In genomic region chr3:45105855-45106655, GRCh38 we compare ENCODE assay signal across 10 cellular contexts. TPM values are rescaled to one million over a fixed set of nuclear protein-coding genes. Genes with fewer than 3 reads are reported as not detected.
DNase-seq lines count a peak whose midpoint lies in the region; ATAC-seq and FAIRE-seq lines count a peak whose summit lies in the region.
"Had no signal": no experiment of that assay in that cellular context is flagged by ENCODE, and none has a peak within 500 bp of the region (broad histone marks: within the 10 kb centered on the region; RNA-seq: fewer than 3 reads in every experiment).

No MANE protein-coding gene starts in this region.

- H3K9me3 ChIP-seq in small intestine (ENCODE audit: control insufficient read depth, low read depth) = no peaks in the 10 kb centered on the region
- H3K9me3 ChIP-seq: prostate gland had no signal

- no peak for FAIRE-seq in small intestine (lab: Jason Lieb, UNC)

- DNase-seq in A172 (ENCODE audit: low spot score) (peak; percentile 96), MV-4-11 (lab: John Stamatoyannopoulos, UW) (peak; percentile 70), islet precursor cell (peak; percentile 77), DMS79 treated with DMSO at 0.1 percent for 48 hours (lab: John Stamatoyannopoulos, UW) (no peak), cerebellar cortex (ENCODE audit: low spot score) (no peak), small intestine (no peak)
- peak; percentile 60 for DNase-seq in activated T-cell treated with anti-CD3 and anti-CD28 coated beads, Interleukin-2, amount 50 U/mL, for 1 hour

- H3K27me3 ChIP-seq in small intestine (ENCODE audit: control insufficient read depth in 2 of 2, insufficient read depth in 2 of 2, low read length in 2 of 2) = no peaks in the 10 kb centered on the region

- 68 to 81% (median 70%) methylated on average over 5 of the region's 5 CpGs for WGBS in small intestine, 3 donors

- ATAC-seq in GM21367 (IDR thresholded peaks at IDR 0.05; ENCODE audit: unreplicated experiment) = no peak

- H3K4me1 ChIP-seq in small intestine (ENCODE audit: control insufficient read depth in 2 of 2, insufficient read depth in 1 of 2, low read depth in 1 of 2, low read length in 1 of 2) = peaks cover 3 to 9% of the 10 kb centered on the region in 2 donors
- H3K4me1 ChIP-seq: prostate gland had no signal

- peaks cover 0 to 10% of the 10 kb centered on the region in 2 donors for H3K36me3 ChIP-seq in small intestine (ENCODE audit: control insufficient read depth in 2 of 2, insufficient read depth in 2 of 2, low read length in 2 of 2)
- H3K36me3 ChIP-seq: prostate gland had no signal

- H3K27ac ChIP-seq in small intestine (ENCODE audit: low read depth in 1 of 2, low read length in 1 of 2) = peak overlapping the region in 1 of 2 donors; percentile 47
- H3K27ac ChIP-seq: C4-2B, prostate gland had no signal

- no peak overlapping the region for H3K4me3 ChIP-seq in small intestine (ENCODE audit: low read depth in 1 of 2, low read length in 2 of 2)
- H3K4me3 ChIP-seq: prostate gland had no signal

RNA-seq across cellular contexts. Expression of gene CDCP1, which starts 40.1 kb away (rescaled TPM):
- 0.29 and 0.78 TPM in 2 replicates for total RNA-seq in A172 (2014; rRNA removed; shearing (Covaris generic))
- 10 to 100 TPM in 1 of 3 donors, 1 to 10 TPM in 2; 8.4 to 16.8 (median 8.5) TPM for polyA plus RNA-seq in small intestine

Comparison
In these comparisons a context has a peak if more than half of its experiments do, and no peak if none do; other contexts are left out.
1. DNase-seq: peak in A172 (single experiment), MV-4-11 (single experiment), activated T-cell treated with anti-CD3 and anti-CD28 coated beads, Interleukin-2, amount 50 U/mL, for 1 hour (single experiment) and islet precursor cell (single experiment); none in DMS79 treated with DMSO at 0.1 percent for 48 hours (single experiment), cerebellar cortex (single experiment) and small intestine (single experiment).